1 cellular context compared by ENCODE assay signal in the genomic region with DNA sequence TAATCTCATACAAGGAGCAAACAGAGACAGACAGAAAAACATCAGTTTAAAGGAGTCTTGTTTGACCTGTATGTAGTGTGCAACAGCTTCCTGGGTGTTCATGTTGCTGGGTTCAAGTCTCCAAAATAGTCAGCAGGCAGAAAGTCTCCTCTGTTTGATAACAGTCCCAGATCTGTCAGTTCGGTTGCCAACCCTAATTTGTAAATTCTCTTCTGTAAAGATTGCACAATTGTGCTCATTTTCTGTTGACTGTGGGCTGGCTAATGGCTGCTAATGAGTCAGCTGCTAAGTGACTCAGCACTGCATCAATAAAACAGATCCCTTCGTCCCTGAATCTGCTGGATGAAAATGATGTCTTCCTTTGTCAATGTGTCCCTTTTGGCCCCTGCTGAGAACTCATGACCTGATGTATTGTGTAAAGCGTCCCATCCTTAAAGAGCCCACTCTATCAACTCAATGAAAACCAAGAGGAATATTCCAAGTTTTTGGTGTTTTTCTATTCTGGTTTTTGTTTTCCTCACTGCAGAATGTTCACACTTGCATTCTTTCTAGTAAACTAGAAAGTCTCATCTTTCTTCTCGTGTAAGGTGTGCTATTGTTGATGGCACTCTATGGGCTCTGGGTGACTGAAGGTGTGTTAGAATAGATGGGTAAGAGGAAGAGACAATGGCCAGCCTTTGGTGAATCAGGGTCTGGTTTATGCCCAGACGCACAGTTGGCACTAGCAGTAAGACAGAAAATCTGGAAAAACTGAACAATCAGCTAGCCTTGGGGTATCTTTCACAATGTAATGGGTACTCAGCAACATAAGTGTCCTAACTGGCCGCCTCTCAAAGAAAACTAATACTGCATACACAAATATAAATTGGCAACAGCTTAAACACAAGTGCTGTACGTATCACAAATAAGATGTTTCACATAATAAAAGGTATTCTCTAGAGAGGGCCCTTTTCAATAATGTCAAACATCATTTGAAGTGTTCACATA.
TF ChIP-seq lines count a peak whose summit lies in the region.

No MANE protein-coding gene starts in this region.

TF ChIP-seq in HEK293, 187 proteins besides CTCF, POLR2A, EP300 and RAD21 (continued from another document and continues in another):
- TF ChIP-seq BCL11B (tag by site-specific recombination; IDR thresholded peaks at IDR 0.05; ENCODE audit: low read depth) (no peak), ZSCAN18 (tag by site-specific recombination; IDR thresholded peaks at IDR 0.05) (no peak; the same call in 1 of the 2 replicates), ZXDB (tag by site-specific recombination; IDR thresholded peaks at IDR 0.05) (peak; percentile 81), ZNF670 (tag by site-specific recombination; IDR thresholded peaks at IDR 0.05; ENCODE audit: low read depth) (no peak), ZNF221 (tag by site-specific recombination; IDR thresholded peaks at IDR 0.05; ENCODE audit: borderline replicate concordance) (no peak), ZBTB48 (tag by site-specific recombination; IDR thresholded peaks at IDR 0.05) (peak; percentile 89), ZNF23 (tag by site-specific recombination; IDR thresholded peaks at IDR 0.05; ENCODE audit: borderline replicate concordance) (0 out of 2 replicates have a peak, but pooled peaks have one; percentile 27), ZNF311 (tag by site-specific recombination; IDR thresholded peaks at IDR 0.05; ENCODE audit: borderline replicate concordance) (no peak), ZFHX2 (tag by site-specific recombination; conservative IDR thresholded peaks at IDR 0.05) (peak; percentile 80), ZNF140 (tag by site-specific recombination; IDR thresholded peaks at IDR 0.05) (no peak), ZNF404 (tag by site-specific recombination; IDR thresholded peaks at IDR 0.05) (no peak), ZNF623 (tag by site-specific recombination; IDR thresholded peaks at IDR 0.05) (peak; percentile 33), KLF10 (tag by site-specific recombination; IDR thresholded peaks at IDR 0.05) (peak; percentile 76; the same call in 1 of the 2 replicates), ZNF433 (tag by site-specific recombination; IDR thresholded peaks at IDR 0.05; ENCODE audit: low read depth) (no peak), ZBTB6 (tag by site-specific recombination; IDR thresholded peaks at IDR 0.05) (no peak; the same call in 1 of the 2 replicates), ZNF791 (tag by site-specific recombination; IDR thresholded peaks at IDR 0.05) (peak; percentile 77; the same call in 1 of the 2 replicates), GLIS2 (tag by site-specific recombination; IDR thresholded peaks at IDR 0.05) (no peak), ZNF707 (tag by site-specific recombination; IDR thresholded peaks at IDR 0.05) (no peak), RBAK (tag by site-specific recombination; IDR thresholded peaks at IDR 0.05) (peak; percentile 37; the same call in 1 of the 2 replicates), EGR2 (tag by site-specific recombination; IDR thresholded peaks at IDR 0.05; ENCODE audit: low read depth) (no peak), ZNF571 (tag by site-specific recombination; IDR thresholded peaks at IDR 0.05) (no peak), ZBTB21 (tag by site-specific recombination; IDR thresholded peaks at IDR 0.05) (peak; percentile 89), ZNF341 (tag by site-specific recombination; IDR thresholded peaks at IDR 0.05; ENCODE audit: low read depth) (no peak), YY1 (tag by site-specific recombination; IDR thresholded peaks at IDR 0.05) (peak; percentile 52), BCL11A (tag by site-specific recombination; IDR thresholded peaks at IDR 0.05; ENCODE audit: low read depth) (peak; percentile 67; the same call in 1 of the 2 replicates), ZNF629 (tag by site-specific recombination; IDR thresholded peaks at IDR 0.05) (peak; percentile 95), ZNF530 (tag by site-specific recombination; IDR thresholded peaks at IDR 0.05; ENCODE audit: low read depth) (no peak), ZNF830 (tag by site-specific recombination; IDR thresholded peaks at IDR 0.05; ENCODE audit: low read depth) (no peak), ZNF121 (tag by site-specific recombination; IDR thresholded peaks at IDR 0.05) (no peak), ZNF24 (tag by site-specific recombination; IDR thresholded peaks at IDR 0.05) (peak; percentile 97), ZNF560 (tag by site-specific recombination; IDR thresholded peaks at IDR 0.05; ENCODE audit: borderline replicate concordance) (no peak), ZNF335 (tag by site-specific recombination; conservative IDR thresholded peaks at IDR 0.05) (peak; percentile 47; the same call in 1 of the 2 replicates), ZNF692 (tag by site-specific recombination; IDR thresholded peaks at IDR 0.05) (peak; percentile 89), ZNF26 (tag by site-specific recombination; IDR thresholded peaks at IDR 0.05) (no peak), ZNF658 (tag by site-specific recombination; IDR thresholded peaks at IDR 0.05) (0 out of 2 replicates have a peak, but pooled peaks have one; percentile 74), HOXC10 (CRISPR knock-in tag; IDR thresholded peaks at IDR 0.05) (no peak), SCRT1 (tag by site-specific recombination; IDR thresholded peaks at IDR 0.05; ENCODE audit: borderline replicate concordance) (no peak), ZNF114 (tag by site-specific recombination; IDR thresholded peaks at IDR 0.05) (no peak), ZNF416 (tag by site-specific recombination; IDR thresholded peaks at IDR 0.05) (no peak), ZEB2 (tag by site-specific recombination; IDR thresholded peaks at IDR 0.05) (peak; percentile 99), ZNF510 (tag by site-specific recombination; IDR thresholded peaks at IDR 0.05; ENCODE audit: insufficient replicate concordance) (no peak)
- TF ChIP-seq, protein P1, sequence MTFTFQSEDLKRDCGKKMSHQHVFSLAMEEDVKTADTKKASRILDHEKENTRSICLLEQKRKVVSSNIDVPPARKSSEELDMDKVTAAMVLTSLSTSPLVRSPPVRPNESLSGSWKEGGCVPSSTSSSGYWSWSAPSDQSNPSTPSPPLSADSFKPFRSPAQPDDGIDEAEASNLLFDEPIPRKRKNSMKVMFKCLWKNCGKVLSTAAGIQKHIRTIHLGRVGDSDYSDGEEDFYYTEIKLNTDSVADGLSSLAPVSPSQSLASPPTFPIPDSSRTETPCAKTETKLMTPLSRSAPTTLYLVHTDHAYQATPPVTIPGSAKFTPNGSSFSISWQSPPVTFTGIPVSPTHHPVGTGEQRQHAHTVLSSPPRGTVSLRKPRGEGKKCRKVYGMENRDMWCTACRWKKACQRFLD (tag by site-specific recombination; IDR thresholded peaks at IDR 0.05) = no peak
- TF ChIP-seq, protein P2, sequence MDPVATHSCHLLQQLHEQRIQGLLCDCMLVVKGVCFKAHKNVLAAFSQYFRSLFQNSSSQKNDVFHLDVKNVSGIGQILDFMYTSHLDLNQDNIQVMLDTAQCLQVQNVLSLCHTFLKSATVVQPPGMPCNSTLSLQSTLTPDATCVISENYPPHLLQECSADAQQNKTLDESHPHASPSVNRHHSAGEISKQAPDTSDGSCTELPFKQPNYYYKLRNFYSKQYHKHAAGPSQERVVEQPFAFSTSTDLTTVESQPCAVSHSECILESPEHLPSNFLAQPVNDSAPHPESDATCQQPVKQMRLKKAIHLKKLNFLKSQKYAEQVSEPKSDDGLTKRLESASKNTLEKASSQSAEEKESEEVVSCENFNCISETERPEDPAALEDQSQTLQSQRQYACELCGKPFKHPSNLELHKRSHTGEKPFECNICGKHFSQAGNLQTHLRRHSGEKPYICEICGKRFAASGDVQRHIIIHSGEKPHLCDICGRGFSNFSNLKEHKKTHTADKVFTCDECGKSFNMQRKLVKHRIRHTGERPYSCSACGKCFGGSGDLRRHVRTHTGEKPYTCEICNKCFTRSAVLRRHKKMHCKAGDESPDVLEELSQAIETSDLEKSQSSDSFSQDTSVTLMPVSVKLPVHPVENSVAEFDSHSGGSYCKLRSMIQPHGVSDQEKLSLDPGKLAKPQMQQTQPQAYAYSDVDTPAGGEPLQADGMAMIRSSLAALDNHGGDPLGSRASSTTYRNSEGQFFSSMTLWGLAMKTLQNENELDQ (tag by site-specific recombination; IDR thresholded peaks at IDR 0.05; ENCODE audit: low read depth) = no peak
- TF ChIP-seq, protein P3, sequence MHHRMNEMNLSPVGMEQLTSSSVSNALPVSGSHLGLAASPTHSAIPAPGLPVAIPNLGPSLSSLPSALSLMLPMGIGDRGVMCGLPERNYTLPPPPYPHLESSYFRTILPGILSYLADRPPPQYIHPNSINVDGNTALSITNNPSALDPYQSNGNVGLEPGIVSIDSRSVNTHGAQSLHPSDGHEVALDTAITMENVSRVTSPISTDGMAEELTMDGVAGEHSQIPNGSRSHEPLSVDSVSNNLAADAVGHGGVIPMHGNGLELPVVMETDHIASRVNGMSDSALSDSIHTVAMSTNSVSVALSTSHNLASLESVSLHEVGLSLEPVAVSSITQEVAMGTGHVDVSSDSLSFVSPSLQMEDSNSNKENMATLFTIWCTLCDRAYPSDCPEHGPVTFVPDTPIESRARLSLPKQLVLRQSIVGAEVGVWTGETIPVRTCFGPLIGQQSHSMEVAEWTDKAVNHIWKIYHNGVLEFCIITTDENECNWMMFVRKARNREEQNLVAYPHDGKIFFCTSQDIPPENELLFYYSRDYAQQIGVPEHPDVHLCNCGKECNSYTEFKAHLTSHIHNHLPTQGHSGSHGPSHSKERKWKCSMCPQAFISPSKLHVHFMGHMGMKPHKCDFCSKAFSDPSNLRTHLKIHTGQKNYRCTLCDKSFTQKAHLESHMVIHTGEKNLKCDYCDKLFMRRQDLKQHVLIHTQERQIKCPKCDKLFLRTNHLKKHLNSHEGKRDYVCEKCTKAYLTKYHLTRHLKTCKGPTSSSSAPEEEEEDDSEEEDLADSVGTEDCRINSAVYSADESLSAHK (tag by site-specific recombination; IDR thresholded peaks at IDR 0.05) = no peak
- TF ChIP-seq, protein P4, sequence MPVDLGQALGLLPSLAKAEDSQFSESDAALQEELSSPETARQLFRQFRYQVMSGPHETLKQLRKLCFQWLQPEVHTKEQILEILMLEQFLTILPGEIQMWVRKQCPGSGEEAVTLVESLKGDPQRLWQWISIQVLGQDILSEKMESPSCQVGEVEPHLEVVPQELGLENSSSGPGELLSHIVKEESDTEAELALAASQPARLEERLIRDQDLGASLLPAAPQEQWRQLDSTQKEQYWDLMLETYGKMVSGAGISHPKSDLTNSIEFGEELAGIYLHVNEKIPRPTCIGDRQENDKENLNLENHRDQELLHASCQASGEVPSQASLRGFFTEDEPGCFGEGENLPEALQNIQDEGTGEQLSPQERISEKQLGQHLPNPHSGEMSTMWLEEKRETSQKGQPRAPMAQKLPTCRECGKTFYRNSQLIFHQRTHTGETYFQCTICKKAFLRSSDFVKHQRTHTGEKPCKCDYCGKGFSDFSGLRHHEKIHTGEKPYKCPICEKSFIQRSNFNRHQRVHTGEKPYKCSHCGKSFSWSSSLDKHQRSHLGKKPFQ (tag by site-specific recombination; IDR thresholded peaks at IDR 0.05) = no peak
- TF ChIP-seq, protein P5, sequence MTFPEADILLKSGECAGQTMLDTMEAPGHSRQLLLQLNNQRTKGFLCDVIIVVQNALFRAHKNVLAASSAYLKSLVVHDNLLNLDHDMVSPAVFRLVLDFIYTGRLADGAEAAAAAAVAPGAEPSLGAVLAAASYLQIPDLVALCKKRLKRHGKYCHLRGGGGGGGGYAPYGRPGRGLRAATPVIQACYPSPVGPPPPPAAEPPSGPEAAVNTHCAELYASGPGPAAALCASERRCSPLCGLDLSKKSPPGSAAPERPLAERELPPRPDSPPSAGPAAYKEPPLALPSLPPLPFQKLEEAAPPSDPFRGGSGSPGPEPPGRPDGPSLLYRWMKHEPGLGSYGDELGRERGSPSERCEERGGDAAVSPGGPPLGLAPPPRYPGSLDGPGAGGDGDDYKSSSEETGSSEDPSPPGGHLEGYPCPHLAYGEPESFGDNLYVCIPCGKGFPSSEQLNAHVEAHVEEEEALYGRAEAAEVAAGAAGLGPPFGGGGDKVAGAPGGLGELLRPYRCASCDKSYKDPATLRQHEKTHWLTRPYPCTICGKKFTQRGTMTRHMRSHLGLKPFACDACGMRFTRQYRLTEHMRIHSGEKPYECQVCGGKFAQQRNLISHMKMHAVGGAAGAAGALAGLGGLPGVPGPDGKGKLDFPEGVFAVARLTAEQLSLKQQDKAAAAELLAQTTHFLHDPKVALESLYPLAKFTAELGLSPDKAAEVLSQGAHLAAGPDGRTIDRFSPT (tag by site-specific recombination; IDR thresholded peaks at IDR 0.05) = peak; percentile 81
